34 cellular contexts compared by ENCODE assay signal in the genomic region with DNA sequence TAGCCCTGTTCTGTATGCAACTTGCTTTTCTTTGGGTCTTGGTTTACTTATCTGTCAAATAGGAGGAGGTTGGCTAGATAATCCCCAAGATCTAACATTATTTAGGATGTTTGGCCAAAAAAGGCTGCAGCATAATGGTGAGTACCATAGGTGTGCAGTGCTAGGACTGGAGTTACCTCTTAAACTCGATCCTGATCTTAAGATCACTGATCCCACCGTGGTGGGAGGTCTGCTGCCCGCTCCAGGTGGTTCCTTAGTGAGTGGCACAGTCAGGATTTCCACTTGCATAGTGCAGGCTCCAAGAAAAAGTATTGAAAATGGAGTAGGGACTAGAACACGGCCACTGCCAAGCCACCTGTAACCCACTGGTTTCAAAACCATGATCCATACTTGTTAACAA.
"Had no signal": no experiment of that assay in that cellular context is flagged by ENCODE, and none has a peak within 500 bp of the region (broad histone marks: within the 10 kb centered on the region; RNA-seq: fewer than 3 reads in every experiment).

No MANE protein-coding gene starts in this region.

- DNase-seq: Karpas-422, Kasumi-1, MG63, MM.1S, MV-4-11, NCI-H1048, NCI-H1092, NCI-H1092 treated with DMSO at 0.1 percent for 48 hours, NCI-H1105, NCI-H1105 treated with DMSO at 0.1 percent for 48 hours, NCI-H1417, NCI-H1417 treated with DMSO at 0.1 percent for 48 hours, NCI-H1436, NCI-H1436 treated with DMSO at 0.1 percent for 48 hours, NCI-H146, NCI-H1694, NCI-H1694 treated with DMSO at 0.1 percent for 48 hours, NCI-H187, NCI-H187 treated with DMSO at 0.1 percent for 48 hours, NCI-H1930, NCI-H2029, NCI-H2029 treated with DMSO at 0.1 percent for 48 hours, NCI-H2081, NCI-H2081 treated with DMSO at 0.1 percent for 48 hours, NCI-H2107, NCI-H2171, NCI-H2171 treated with DMSO at 0.1 percent for 48 hours, NCI-H2227 treated with DMSO at 0.1 percent for 48 hours, NCI-H226, NCI-H345, NCI-H446, NCI-H446 treated with DMSO at 0.1 percent for 48 hours, NCI-H510A, NCI-H510A treated with DMSO at 0.1 percent for 48 hours had no signal

- H3K4me3 ChIP-seq: MG63 had no signal

- H3K9me3 ChIP-seq: MG63 had no signal

- H3K27me3 ChIP-seq: MG63 had no signal
